32 cellular contexts compared by ENCODE assay signal in the genomic region with DNA sequence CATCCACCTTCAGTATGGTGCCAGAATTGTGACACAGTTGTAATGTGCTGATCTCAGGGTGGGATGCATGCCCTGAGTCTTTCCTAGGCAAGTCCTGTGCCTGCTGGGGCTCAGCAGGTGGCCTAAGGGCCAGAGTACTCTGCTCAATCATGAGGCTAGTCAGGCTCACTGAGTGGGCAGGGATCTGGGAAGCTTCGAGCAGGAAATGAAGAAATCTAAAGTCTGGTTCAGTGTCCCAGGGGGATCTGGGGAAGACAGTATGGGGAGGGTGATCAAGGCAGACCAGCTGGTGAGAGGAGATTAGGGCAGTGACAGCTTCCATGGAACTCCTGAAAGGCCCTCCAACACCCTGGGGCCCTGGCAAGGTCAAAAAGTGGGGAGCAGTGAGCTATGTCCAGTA. TPM values are rescaled to one million over a fixed set of nuclear protein-coding genes. Genes with fewer than 3 reads are reported as not detected.
DNase-seq lines count a peak whose midpoint lies in the region; ATAC-seq and TF ChIP-seq lines count a peak whose summit lies in the region.
"Had no signal": no experiment of that assay in that cellular context is flagged by ENCODE, and none has a peak within 500 bp of the region (broad histone marks: within the 10 kb centered on the region; RNA-seq: fewer than 3 reads in every experiment).

No MANE protein-coding gene starts in this region.

- no peaks in the 10 kb centered on the region for H3K4me1 Mint-ChIP-seq in mesothelial cell of epicardium
- H3K4me1 Mint-ChIP-seq: activated B cell treated with CpG ODN at 0.5 μM for 24 hours; central memory CD8-positive, alpha-beta T cell; naive thymus-derived CD8-positive, alpha-beta T cell had no signal

- H3K27ac Mint-ChIP-seq in mesothelial cell of epicardium: peak overlapping the region; percentile 68
- H3K27ac Mint-ChIP-seq in activated naive CD4-positive, alpha-beta T cell treated with anti-CD3 and anti-CD28 coated beads, Interleukin-2, amount 50 U/mL, for 72 hours: peak overlapping the region in 1 of 2 donors; percentile 20
- H3K27ac Mint-ChIP-seq: activated B cell treated with CpG ODN at 0.5 μM for 24 hours; CD4-positive, alpha-beta T cell; dendritic cell treated with granulocyte-macrophage colony-stimulating factor and Interleukin-4, amounts not matched to agents 40 ng/mL and 50 ng/mL, for 4 days; stimulated activated naive B cell treated with anti-CD40 and anti-IgM and Interleukin-4, amounts not matched to agents 10 μg/mL and 1 μg/mL and 100 μg/mL, for 72 hours had no signal

- no peaks in the 10 kb centered on the region for H3K9me3 Mint-ChIP-seq in mesothelial cell of epicardium
- no peaks in the 10 kb centered on the region for H3K9me3 Mint-ChIP-seq in activated naive CD4-positive, alpha-beta T cell treated with anti-CD3 and anti-CD28 coated beads, Interleukin-2, amount 50 U/mL, for 72 hours
- H3K9me3 Mint-ChIP-seq: activated B cell treated with CpG ODN at 0.5 μM for 24 hours; CD4-positive, alpha-beta T cell; central memory CD8-positive, alpha-beta T cell; dendritic cell treated with granulocyte-macrophage colony-stimulating factor and Interleukin-4, amounts not matched to agents 40 ng/mL and 50 ng/mL, for 4 days; naive thymus-derived CD8-positive, alpha-beta T cell; stimulated activated naive B cell treated with anti-CD40 and anti-IgM and Interleukin-4, amounts not matched to agents 10 μg/mL and 1 μg/mL and 100 μg/mL, for 72 hours had no signal

- no peaks in the 10 kb centered on the region for H3K36me3 ChIP-seq in heart right ventricle
- H3K36me3 ChIP-seq in right atrium auricular region: no peaks in the 10 kb centered on the region
- no peaks in the 10 kb centered on the region for H3K36me3 ChIP-seq in WERI-Rb-1
- H3K36me3 ChIP-seq: esophagus muscularis mucosa, upper lobe of left lung had no signal

- H3K27me3 Mint-ChIP-seq in mesothelial cell of epicardium (ENCODE audit: low read depth): peaks cover 60% of the 10 kb centered on the region
- H3K27me3 Mint-ChIP-seq: CD4-positive, alpha-beta T cell had no signal

- H3K4me3 Mint-ChIP-seq in mesothelial cell of epicardium: no peak overlapping the region
- H3K4me3 Mint-ChIP-seq: activated B cell treated with CpG ODN at 0.5 μM for 24 hours; CD4-positive, alpha-beta T cell; central memory CD8-positive, alpha-beta T cell; dendritic cell treated with granulocyte-macrophage colony-stimulating factor and Interleukin-4, amounts not matched to agents 40 ng/mL and 50 ng/mL, for 4 days; naive thymus-derived CD8-positive, alpha-beta T cell; stimulated activated naive B cell treated with anti-CD40 and anti-IgM and Interleukin-4, amounts not matched to agents 10 μg/mL and 1 μg/mL and 100 μg/mL, for 72 hours had no signal

- DNase-seq in heart right ventricle: no peak
- no peak for DNase-seq in right atrium auricular region (ENCODE audit: low spot score)
- DNase-seq in WERI-Rb-1: peak; percentile 38
- DNase-seq in mesothelial cell of epicardium (ENCODE audit: low spot score in 2 of 2, unreplicated experiment in 2 of 2): no peak
- DNase-seq in activated naive CD4-positive, alpha-beta T cell treated with anti-CD3 and anti-CD28 coated beads, Interleukin-2, amount 50 U/mL, for 72 hours (ENCODE audit: low spot score in 2 of 2): no peak
- no peak for DNase-seq in dermis blood vessel endothelial cell
- DNase-seq: activated B cell treated with CpG ODN at 0.5 μM for 24 hours; activated gamma-delta T cell treated with Interleukin-2 at 50 U/mL for 16 hours; activated T-cell treated with anti-CD3 and anti-CD28 coated beads, Interleukin-2, amount 50 U/mL, for 48 hours; CD4-positive, alpha-beta T cell; DND-41; foreskin melanocyte; KBM-7; kidney glomerular epithelial cell; MM.1S; naive thymus-derived CD8-positive, alpha-beta T cell; NCI-H2029; NCI-H526 treated with DMSO at 0.1 percent for 48 hours; occipital lobe; SIG-M5; stimulated activated naive B cell treated with anti-CD40 and anti-IgM and Interleukin-4, amounts not matched to agents 10 μg/mL and 1 μg/mL and 100 μg/mL, for 72 hours; SW 1271; T-helper 9 cell; upper lobe of left lung had no signal

- H3K4me3 ChIP-seq in heart right ventricle (no peak overlapping the region), right atrium auricular region (no peak overlapping the region), WERI-Rb-1 (ENCODE audit: low read depth, low read length) (no peak overlapping the region)
- H3K4me3 ChIP-seq: esophagus muscularis mucosa, lung, skin epidermis, upper lobe of left lung had no signal

- H3K27ac ChIP-seq in heart right ventricle (peak overlapping the region in 2 of 10 donors; percentile 22 to 26), right atrium auricular region (no peak overlapping the region), WERI-Rb-1 (no peak overlapping the region)
- H3K27ac ChIP-seq: esophagus muscularis mucosa, skin epidermis, upper lobe of left lung had no signal

- ATAC-seq in heart right ventricle: peak; percentile 22 to 91 (median 70)
- no peak for ATAC-seq in GM19328 (IDR thresholded peaks at IDR 0.05; ENCODE audit: unreplicated experiment)
- no peak for ATAC-seq in GM21717 (IDR thresholded peaks at IDR 0.05; ENCODE audit: unreplicated experiment)
- no peak for ATAC-seq in activated naive CD4-positive, alpha-beta T cell treated with anti-CD3 and anti-CD28 coated beads, Interleukin-2, amount 50 U/mL, for 72 hours
- ATAC-seq: naive thymus-derived CD8-positive, alpha-beta T cell; Panc1; stimulated activated naive B cell treated with anti-CD40 and anti-IgM and Interleukin-4, amounts not matched to agents 10 μg/mL and 1 μg/mL and 100 μg/mL, for 72 hours had no signal

- peaks cover 0 to 32% (median 7%) of the 10 kb centered on the region in 9 donors for H3K4me1 ChIP-seq in heart right ventricle
- peaks cover 0 to 5% of the 10 kb centered on the region in 2 donors for H3K4me1 ChIP-seq in right atrium auricular region

- peaks cover 0 to 2% (median 0%) of the 10 kb centered on the region in 7 donors for H3K27me3 ChIP-seq in heart right ventricle
- H3K27me3 ChIP-seq in right atrium auricular region: no peaks in the 10 kb centered on the region
- H3K27me3 ChIP-seq in WERI-Rb-1 (ENCODE audit: insufficient read depth, low read depth, severe bottlenecking): no peaks in the 10 kb centered on the region
- H3K27me3 ChIP-seq: esophagus muscularis mucosa, upper lobe of left lung had no signal

- intact Hi-C loops in heart right ventricle (cut with DNase I): no loop called here

- H3K9me3 ChIP-seq in heart right ventricle (no peaks in the 10 kb centered on the region), right atrium auricular region (no peaks in the 10 kb centered on the region), WERI-Rb-1 (ENCODE audit: severe bottlenecking) (no peaks in the 10 kb centered on the region)
- H3K9me3 ChIP-seq: esophagus muscularis mucosa, upper lobe of left lung had no signal

- no peaks in the 10 kb centered on the region for H3K36me3 Mint-ChIP-seq in mesothelial cell of epicardium
- H3K36me3 Mint-ChIP-seq in activated naive CD4-positive, alpha-beta T cell treated with anti-CD3 and anti-CD28 coated beads, Interleukin-2, amount 50 U/mL, for 72 hours: no peaks in the 10 kb centered on the region
- H3K36me3 Mint-ChIP-seq: naive thymus-derived CD8-positive, alpha-beta T cell; stimulated activated naive B cell treated with anti-CD40 and anti-IgM and Interleukin-4, amounts not matched to agents 10 μg/mL and 1 μg/mL and 100 μg/mL, for 72 hours had no signal

- 59 to 62% methylated on average over 1 of the region's 1 CpG for WGBS in heart right ventricle, 2 donors

- TF ChIP-seq CTCF in heart right ventricle (IDR thresholded peaks at IDR 0.05) (no peak), right atrium auricular region (IDR thresholded peaks at IDR 0.05) (no peak), WERI-Rb-1 (IDR thresholded peaks at IDR 0.05; ENCODE audit: low read depth, low read length) (no peak), mesothelial cell of epicardium (IDR thresholded peaks at IDR 0.05; ENCODE audit: unreplicated experiment) (no peak)

RNA-seq across cellular contexts. Expression of a gene that starts 8.9 kb away (rescaled TPM):
- total RNA-seq in heart right ventricle: 1 to 10 TPM; 2.8 to 8.5 (median 6.0) TPM
- 10 to 100 TPM in 1 of 2 donors, 1 to 10 TPM in 1; 2.1 to 11.5 TPM for polyA plus RNA-seq in heart right ventricle
- total RNA-seq in right atrium auricular region: 1 to 10 TPM; 2.2 to 3.5 TPM
- 2.3 to 2.9 TPM (median 2.4 TPM) in 3 replicates for total RNA-seq in mesothelial cell of epicardium
- not detected for total RNA-seq in activated naive CD4-positive, alpha-beta T cell treated with anti-CD3 and anti-CD28 coated beads, Interleukin-2, amount 50 U/mL, for 72 hours
- 4.1 and 4.2 TPM in 2 replicates for total RNA-seq in dermis blood vessel endothelial cell
- total RNA-seq: activated B cell treated with CpG ODN at 0.5 μM for 24 hours; naive thymus-derived CD8-positive, alpha-beta T cell had no signal
- polyA plus RNA-seq: naive thymus-derived CD8-positive, alpha-beta T cell had no signal

RNA-seq across cellular contexts. Expression of a gene that starts 17.7 kb away (rescaled TPM):
- 1 to 10 TPM in 9 of 10 donors, under 1 TPM in 1; 0.89 to 5.3 (median 3.3) TPM for total RNA-seq in heart right ventricle
- polyA plus RNA-seq in heart right ventricle: 1 to 10 TPM; 1.7 to 3.7 TPM
- 1 to 10 TPM; 5.0 to 6.4 TPM for total RNA-seq in right atrium auricular region
- total RNA-seq in mesothelial cell of epicardium: 6.1 to 7.4 TPM (median 6.7 TPM) in 3 replicates
- under 1 TPM; 0.07 to 0.16 TPM for total RNA-seq in activated naive CD4-positive, alpha-beta T cell treated with anti-CD3 and anti-CD28 coated beads, Interleukin-2, amount 50 U/mL, for 72 hours
- 14.1 and 15.9 TPM in 2 replicates for total RNA-seq in dermis blood vessel endothelial cell
- total RNA-seq: activated B cell treated with CpG ODN at 0.5 μM for 24 hours; naive thymus-derived CD8-positive, alpha-beta T cell had no signal
- polyA plus RNA-seq: naive thymus-derived CD8-positive, alpha-beta T cell had no signal

Comparison
In these comparisons a context has a peak if more than half of its experiments do, and no peak if none do; other contexts are left out.
1. ATAC-seq: peak in heart right ventricle (8 of 8); none in GM19328 (single experiment), GM21717 (single experiment) and activated naive CD4-positive, alpha-beta T cell treated with anti-CD3 and anti-CD28 coated beads, Interleukin-2, amount 50 U/mL, for 72 hours (0 of 2).